Comparison of ENCODE assay signal across 8 cellular contexts in genomic region chr4:121950212-121950679, GRCh38. TPM values are rescaled to one million over a fixed set of nuclear protein-coding genes. Genes with fewer than 3 reads are reported as not detected.
DNase-seq lines count a peak whose midpoint lies in the region; ATAC-seq and TF ChIP-seq lines count a peak whose summit lies in the region.

No MANE protein-coding gene starts in this region.

- POLR2A ChIA-PET in Panc1 (lab: Charles Lee) = interaction anchor here (0.6 kb wide), 1 partner anchor 493 kb away, joined by 12 read pairs; no protein-coding TSS in a partner anchor

- H3K27ac ChIP-seq in Panc1 (ENCODE audit: low read length) (no peak overlapping the region), substantia nigra (ENCODE audit: low read depth, low read length, poor library complexity, severe bottlenecking) (no peak overlapping the region)

- intact Hi-C loops in Panc1 (cut with micrococcal nuclease; ENCODE audit: unreplicated experiment) = no loop called here

- DNase-seq in AG20443 (ENCODE audit: low spot score) = peak; percentile 91
- DNase-seq in Panc1 (ENCODE audit: low read depth, low spot score) = no peak
- peak; percentile 75 for DNase-seq in activated effector memory CD4-positive, alpha-beta T cell treated with Interleukin-2 at 50 U/mL for 16 hours
- peak; percentile 54 for DNase-seq in globus pallidus (ENCODE audit: low spot score)
- DNase-seq in nucleus accumbens (lab: John Stamatoyannopoulos, UW) = peak in 51 of 56 donors; percentile 11 to 81 (median 49)
- DNase-seq in substantia nigra (lab: John Stamatoyannopoulos, UW) = peak in 48 of 49 donors; percentile 8 to 86 (median 64)

- peak; percentile 82 for TF ChIP-seq CTCF in Panc1 (IDR thresholded peaks at IDR 0.05)

- in situ Hi-C loops in Panc1 (cut with HindIII; ENCODE audit: low pct_unique_long_range_greater_than_20kb, low sequenced_read_pairs) = no loop called here

- no peaks in the 10 kb centered on the region for H3K9me3 ChIP-seq in Panc1 (ENCODE audit: control insufficient read depth, insufficient read depth, low read depth, low read length)

- H3K36me3 ChIP-seq in Panc1 (ENCODE audit: control insufficient read depth, insufficient read depth, low read length) = no peaks in the 10 kb centered on the region

- no peaks in the 10 kb centered on the region for H3K4me1 ChIP-seq in Panc1 (ENCODE audit: control insufficient read depth, insufficient read depth, low read length)

- ATAC-seq in GM18873 (IDR thresholded peaks at IDR 0.05; ENCODE audit: low FRiP score, unreplicated experiment) (peak; percentile 67), HG03139 (IDR thresholded peaks at IDR 0.05; ENCODE audit: unreplicated experiment) (peak; percentile 89), Panc1 (peak; percentile 88)

- CTCF ChIA-PET in Panc1 (lab: Charles Lee) = no interaction called here

- H3K4me3 ChIP-seq in Panc1 (ENCODE audit: low read depth in 2 of 2, low read length in 2 of 2) = peak overlapping the region; percentile 32 to 56

- BruUV-seq in Panc1 (replicated peaks; lab: Mats Ljungman, UMichigan) = no TSS peak

- peaks cover 17% of the 10 kb centered on the region for H3K27me3 ChIP-seq in Panc1 (ENCODE audit: control insufficient read depth, insufficient read depth, low read length)

RNA-seq across cellular contexts. Expression of gene TRPC3, which starts 1.6 kb away (rescaled TPM):
- total RNA-seq in Panc1 (2021; ENCODE audit: unreplicated experiment) = 0.08 TPM
- polyA plus RNA-seq in Panc1 (2012; ENCODE audit: insufficient read length) = not detected
